In the genomic region with DNA sequence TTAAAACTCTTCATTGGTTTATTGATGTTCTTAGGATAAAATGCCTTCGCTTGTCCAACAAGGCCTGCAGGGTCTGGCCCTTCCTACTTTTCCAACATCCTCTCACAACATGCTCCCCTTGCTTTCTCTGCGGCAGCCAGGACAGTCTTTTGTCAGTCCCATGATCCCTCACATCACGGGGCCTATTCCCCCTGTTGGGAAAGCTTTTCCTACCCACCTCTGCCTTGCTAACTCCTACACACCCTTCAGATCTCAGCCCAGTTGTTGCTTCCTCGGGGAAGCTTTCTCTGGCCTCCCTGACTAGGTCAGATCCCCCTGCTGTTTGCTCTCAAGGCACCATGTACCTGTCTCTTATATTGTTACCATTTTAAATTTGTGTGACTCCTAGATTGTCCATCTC, we compare ENCODE assay signal across 6 cellular contexts.
"Had no signal": no experiment of that assay in that cellular context is flagged by ENCODE, and none has a peak within 500 bp of the region (broad histone marks: within the 10 kb centered on the region; RNA-seq: fewer than 3 reads in every experiment).

No MANE protein-coding gene starts in this region.

- H3K4me3 Mint-ChIP-seq: GM23338, H9, HFFc6, IgD-negative memory B cell had no signal

- H3K27ac ChIP-seq: HL-60 had no signal

- DNase-seq: H9, HCEC 1CT, HFFc6 had no signal

- H3K4me3 ChIP-seq: GM23338 had no signal

- H3K27ac Mint-ChIP-seq: GM23338, H9, HFFc6 had no signal

- H3K9me3 Mint-ChIP-seq: GM23338, H9, HFFc6 had no signal
